Comparison of ENCODE assay signal across 1 cellular context in genomic region chr15:66389859-66390382, GRCh38.
TF ChIP-seq lines count a peak whose summit lies in the region.

No MANE protein-coding gene starts in this region.

TF ChIP-seq in WTC11, 78 proteins besides CTCF, POLR2A, EP300 and RAD21 (continued from another document):
- TF ChIP-seq ARID4B (CRISPR knock-in tag; IDR thresholded peaks at IDR 0.05; ENCODE audit: borderline replicate concordance) (no peak), ZNF396 (CRISPR knock-in tag; IDR thresholded peaks at IDR 0.05; ENCODE audit: borderline replicate concordance) (no peak), TEAD1 (CRISPR knock-in tag; IDR thresholded peaks at IDR 0.05) (no peak), USF2 (CRISPR knock-in tag; IDR thresholded peaks at IDR 0.05) (no peak), ZNF121 (CRISPR knock-in tag; IDR thresholded peaks at IDR 0.05) (no peak), ELF4 (CRISPR knock-in tag; IDR thresholded peaks at IDR 0.05; ENCODE audit: low read depth) (no peak), SMAD4 (CRISPR knock-in tag; IDR thresholded peaks at IDR 0.05) (no peak), RORB (CRISPR knock-in tag; IDR thresholded peaks at IDR 0.05) (no peak), ZMAT4 (CRISPR knock-in tag; IDR thresholded peaks at IDR 0.05) (no peak), GRHL2 (CRISPR knock-in tag; IDR thresholded peaks at IDR 0.05; ENCODE audit: insufficient replicate concordance, severe bottlenecking) (no peak)
TF ChIP-seq in WTC11: peak in this region for 0.
